Comparison of ENCODE assay signal across 1 cellular context in genomic region chr16:27314161-27314723, GRCh38.
TF ChIP-seq lines count a peak whose summit lies in the region.

No MANE protein-coding gene starts in this region.

TF ChIP-seq in GM12878, 131 proteins besides CTCF, POLR2A, EP300 and RAD21 (continued from another document and continues in another):
- TF ChIP-seq RELB (IDR thresholded peaks at IDR 0.05; ENCODE audit: low read depth), result no peak
- no peak for TF ChIP-seq MYB (IDR thresholded peaks at IDR 0.05; ENCODE audit: borderline replicate concordance, low read depth, low read length)
- no peak for TF ChIP-seq STAT3 (IDR thresholded peaks at IDR 0.05; ENCODE audit: low read depth, low read length)
- peak; percentile 16 to 28; a peak in 1 of 4 replicates for TF ChIP-seq IKZF2 (IDR thresholded peaks at IDR 0.05)
- no peak for TF ChIP-seq SMAD1 (IDR thresholded peaks at IDR 0.05; ENCODE audit: low read depth, partially characterized antibody)
- no peak for TF ChIP-seq SIX5 (IDR thresholded peaks at IDR 0.05; ENCODE audit: low read depth, low read length, severe bottlenecking)
- TF ChIP-seq SREBF1 (IDR thresholded peaks at IDR 0.05; ENCODE audit: low read length), result no peak
- TF ChIP-seq, protein P1, sequence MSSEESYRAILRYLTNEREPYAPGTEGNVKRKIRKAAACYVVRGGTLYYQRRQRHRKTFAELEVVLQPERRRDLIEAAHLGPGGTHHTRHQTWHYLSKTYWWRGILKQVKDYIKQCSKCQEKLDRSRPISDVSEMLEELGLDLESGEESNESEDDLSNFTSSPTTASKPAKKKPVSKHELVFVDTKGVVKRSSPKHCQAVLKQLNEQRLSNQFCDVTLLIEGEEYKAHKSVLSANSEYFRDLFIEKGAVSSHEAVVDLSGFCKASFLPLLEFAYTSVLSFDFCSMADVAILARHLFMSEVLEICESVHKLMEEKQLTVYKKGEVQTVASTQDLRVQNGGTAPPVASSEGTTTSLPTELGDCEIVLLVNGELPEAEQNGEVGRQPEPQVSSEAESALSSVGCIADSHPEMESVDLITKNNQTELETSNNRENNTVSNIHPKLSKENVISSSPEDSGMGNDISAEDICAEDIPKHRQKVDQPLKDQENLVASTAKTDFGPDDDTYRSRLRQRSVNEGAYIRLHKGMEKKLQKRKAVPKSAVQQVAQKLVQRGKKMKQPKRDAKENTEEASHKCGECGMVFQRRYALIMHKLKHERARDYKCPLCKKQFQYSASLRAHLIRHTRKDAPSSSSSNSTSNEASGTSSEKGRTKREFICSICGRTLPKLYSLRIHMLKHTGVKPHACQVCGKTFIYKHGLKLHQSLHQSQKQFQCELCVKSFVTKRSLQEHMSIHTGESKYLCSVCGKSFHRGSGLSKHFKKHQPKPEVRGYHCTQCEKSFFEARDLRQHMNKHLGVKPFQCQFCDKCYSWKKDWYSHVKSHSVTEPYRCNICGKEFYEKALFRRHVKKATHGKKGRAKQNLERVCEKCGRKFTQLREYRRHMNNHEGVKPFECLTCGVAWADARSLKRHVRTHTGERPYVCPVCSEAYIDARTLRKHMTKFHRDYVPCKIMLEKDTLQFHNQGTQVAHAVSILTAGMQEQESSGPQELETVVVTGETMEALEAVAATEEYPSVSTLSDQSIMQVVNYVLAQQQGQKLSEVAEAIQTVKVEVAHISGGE (CRISPR knock-in tag; IDR thresholded peaks at IDR 0.05), result no peak
- no peak for TF ChIP-seq ETV6 (conservative IDR thresholded peaks at IDR 0.05 in 1 of 2, IDR thresholded peaks at IDR 0.05 in 1 of 2; ENCODE audit: borderline replicate concordance in 1 of 2, low read depth in 1 of 2)
- peak in 1 of 2 experiments; percentile 40; a peak in 1 of 3 replicates for TF ChIP-seq EGR1 (IDR thresholded peaks at IDR 0.05; ENCODE audit: borderline replicate concordance in 1 of 2, low read depth in 2 of 2, low read length in 2 of 2)
- TF ChIP-seq, protein P2, sequence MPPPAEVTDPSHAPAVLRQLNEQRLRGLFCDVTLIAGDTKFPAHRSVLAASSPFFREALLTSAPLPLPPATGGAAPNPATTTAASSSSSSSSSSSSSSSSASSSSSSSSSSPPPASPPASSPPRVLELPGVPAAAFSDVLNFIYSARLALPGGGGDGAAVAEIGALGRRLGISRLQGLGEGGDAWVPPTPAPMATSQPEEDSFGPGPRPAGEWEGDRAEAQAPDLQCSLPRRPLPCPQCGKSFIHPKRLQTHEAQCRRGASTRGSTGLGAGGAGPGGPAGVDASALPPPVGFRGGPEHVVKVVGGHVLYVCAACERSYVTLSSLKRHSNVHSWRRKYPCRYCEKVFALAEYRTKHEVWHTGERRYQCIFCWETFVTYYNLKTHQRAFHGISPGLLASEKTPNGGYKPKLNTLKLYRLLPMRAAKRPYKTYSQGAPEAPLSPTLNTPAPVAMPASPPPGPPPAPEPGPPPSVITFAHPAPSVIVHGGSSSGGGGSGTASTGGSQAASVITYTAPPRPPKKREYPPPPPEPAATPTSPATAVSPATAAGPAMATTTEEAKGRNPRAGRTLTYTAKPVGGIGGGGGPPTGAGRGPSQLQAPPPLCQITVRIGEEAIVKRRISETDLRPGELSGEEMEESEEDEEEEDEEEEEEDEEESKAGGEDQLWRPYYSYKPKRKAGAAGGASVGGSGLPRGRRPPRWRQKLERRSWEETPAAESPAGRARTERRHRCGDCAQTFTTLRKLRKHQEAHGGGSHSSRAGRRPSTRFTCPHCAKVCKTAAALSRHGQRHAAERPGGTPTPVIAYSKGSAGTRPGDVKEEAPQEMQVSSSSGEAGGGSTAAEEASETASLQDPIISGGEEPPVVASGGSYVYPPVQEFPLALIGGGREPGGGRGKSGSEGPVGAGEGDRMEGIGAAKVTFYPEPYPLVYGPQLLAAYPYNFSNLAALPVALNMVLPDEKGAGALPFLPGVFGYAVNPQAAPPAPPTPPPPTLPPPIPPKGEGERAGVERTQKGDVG (CRISPR knock-in tag; IDR thresholded peaks at IDR 0.05), result no peak
- TF ChIP-seq, protein P3, sequence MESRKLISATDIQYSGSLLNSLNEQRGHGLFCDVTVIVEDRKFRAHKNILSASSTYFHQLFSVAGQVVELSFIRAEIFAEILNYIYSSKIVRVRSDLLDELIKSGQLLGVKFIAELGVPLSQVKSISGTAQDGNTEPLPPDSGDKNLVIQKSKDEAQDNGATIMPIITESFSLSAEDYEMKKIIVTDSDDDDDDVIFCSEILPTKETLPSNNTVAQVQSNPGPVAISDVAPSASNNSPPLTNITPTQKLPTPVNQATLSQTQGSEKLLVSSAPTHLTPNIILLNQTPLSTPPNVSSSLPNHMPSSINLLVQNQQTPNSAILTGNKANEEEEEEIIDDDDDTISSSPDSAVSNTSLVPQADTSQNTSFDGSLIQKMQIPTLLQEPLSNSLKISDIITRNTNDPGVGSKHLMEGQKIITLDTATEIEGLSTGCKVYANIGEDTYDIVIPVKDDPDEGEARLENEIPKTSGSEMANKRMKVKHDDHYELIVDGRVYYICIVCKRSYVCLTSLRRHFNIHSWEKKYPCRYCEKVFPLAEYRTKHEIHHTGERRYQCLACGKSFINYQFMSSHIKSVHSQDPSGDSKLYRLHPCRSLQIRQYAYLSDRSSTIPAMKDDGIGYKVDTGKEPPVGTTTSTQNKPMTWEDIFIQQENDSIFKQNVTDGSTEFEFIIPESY (IDR thresholded peaks at IDR 0.05), result no peak
- TF ChIP-seq ZBED1 (IDR thresholded peaks at IDR 0.05; ENCODE audit: borderline replicate concordance), result peak; percentile 78
- no peak for TF ChIP-seq ZNF622 (IDR thresholded peaks at IDR 0.05)
- TF ChIP-seq PKNOX1 (IDR thresholded peaks at IDR 0.05), result no peak
- no peak for TF ChIP-seq POLR2AphosphoS2 (IDR thresholded peaks at IDR 0.05; ENCODE audit: low read depth, low read length)
- TF ChIP-seq ZNF24 (IDR thresholded peaks at IDR 0.05), result no peak
- no peak for TF ChIP-seq MXI1 (IDR thresholded peaks at IDR 0.05; ENCODE audit: low read depth, low read length)
- TF ChIP-seq RELA (IDR thresholded peaks at IDR 0.05; ENCODE audit: borderline replicate concordance, partially characterized antibody), result no peak
- no peak for TF ChIP-seq PAX8 (IDR thresholded peaks at IDR 0.05)
- TF ChIP-seq E2F4 (IDR thresholded peaks at IDR 0.05; ENCODE audit: low read depth, low read length), result no peak
- TF ChIP-seq CHD4 (IDR thresholded peaks at IDR 0.05), result no peak
- TF ChIP-seq ZNF384 (IDR thresholded peaks at IDR 0.05; ENCODE audit: borderline replicate concordance, low read depth, low read length), result no peak
- TF ChIP-seq BACH1 (IDR thresholded peaks at IDR 0.05; ENCODE audit: borderline replicate concordance), result peak; percentile 20; the same call in 1 of the 2 replicates
- TF ChIP-seq CREB1 (IDR thresholded peaks at IDR 0.05; ENCODE audit: low read depth), result peak; percentile 78
- TF ChIP-seq TCF3 (IDR thresholded peaks at IDR 0.05; ENCODE audit: borderline replicate concordance, insufficient read depth, low read depth, low read length), result no peak
- no peak for TF ChIP-seq JUND (IDR thresholded peaks at IDR 0.05; ENCODE audit: low read depth, low read length)
- TF ChIP-seq NRF1 (conservative IDR thresholded peaks at IDR 0.05; ENCODE audit: low read depth, low read length), result no peak
- no peak for TF ChIP-seq POU2F2 (IDR thresholded peaks at IDR 0.05; ENCODE audit: borderline replicate concordance, low read depth, low read length)
- TF ChIP-seq FOXM1 (IDR thresholded peaks at IDR 0.05; ENCODE audit: low read depth, low read length), result no peak
- TF ChIP-seq NBN (IDR thresholded peaks at IDR 0.05), result 0 out of 2 replicates have a peak, but pooled peaks have one; percentile 30
- TF ChIP-seq REST (IDR thresholded peaks at IDR 0.05; ENCODE audit: low read depth, low read length), result no peak
- TF ChIP-seq HDAC2 (IDR thresholded peaks at IDR 0.05), result no peak
- TF ChIP-seq PAX5 (IDR thresholded peaks at IDR 0.05; ENCODE audit: borderline replicate concordance, low read depth, low read length), result 0 out of 2 replicates have a peak, but pooled peaks have one; percentile 27
- TF ChIP-seq, protein P4, sequence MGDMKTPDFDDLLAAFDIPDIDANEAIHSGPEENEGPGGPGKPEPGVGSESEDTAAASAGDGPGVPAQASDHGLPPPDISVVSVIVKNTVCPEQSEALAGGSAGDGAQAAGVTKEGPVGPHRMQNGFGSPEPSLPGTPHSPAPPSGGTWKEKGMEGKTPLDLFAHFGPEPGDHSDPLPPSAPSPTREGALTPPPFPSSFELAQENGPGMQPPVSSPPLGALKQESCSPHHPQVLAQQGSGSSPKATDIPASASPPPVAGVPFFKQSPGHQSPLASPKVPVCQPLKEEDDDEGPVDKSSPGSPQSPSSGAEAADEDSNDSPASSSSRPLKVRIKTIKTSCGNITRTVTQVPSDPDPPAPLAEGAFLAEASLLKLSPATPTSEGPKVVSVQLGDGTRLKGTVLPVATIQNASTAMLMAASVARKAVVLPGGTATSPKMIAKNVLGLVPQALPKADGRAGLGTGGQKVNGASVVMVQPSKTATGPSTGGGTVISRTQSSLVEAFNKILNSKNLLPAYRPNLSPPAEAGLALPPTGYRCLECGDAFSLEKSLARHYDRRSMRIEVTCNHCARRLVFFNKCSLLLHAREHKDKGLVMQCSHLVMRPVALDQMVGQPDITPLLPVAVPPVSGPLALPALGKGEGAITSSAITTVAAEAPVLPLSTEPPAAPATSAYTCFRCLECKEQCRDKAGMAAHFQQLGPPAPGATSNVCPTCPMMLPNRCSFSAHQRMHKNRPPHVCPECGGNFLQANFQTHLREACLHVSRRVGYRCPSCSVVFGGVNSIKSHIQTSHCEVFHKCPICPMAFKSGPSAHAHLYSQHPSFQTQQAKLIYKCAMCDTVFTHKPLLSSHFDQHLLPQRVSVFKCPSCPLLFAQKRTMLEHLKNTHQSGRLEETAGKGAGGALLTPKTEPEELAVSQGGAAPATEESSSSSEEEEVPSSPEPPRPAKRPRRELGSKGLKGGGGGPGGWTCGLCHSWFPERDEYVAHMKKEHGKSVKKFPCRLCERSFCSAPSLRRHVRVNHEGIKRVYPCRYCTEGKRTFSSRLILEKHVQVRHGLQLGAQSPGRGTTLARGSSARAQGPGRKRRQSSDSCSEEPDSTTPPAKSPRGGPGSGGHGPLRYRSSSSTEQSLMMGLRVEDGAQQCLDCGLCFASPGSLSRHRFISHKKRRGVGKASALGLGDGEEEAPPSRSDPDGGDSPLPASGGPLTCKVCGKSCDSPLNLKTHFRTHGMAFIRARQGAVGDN (IDR thresholded peaks at IDR 0.05), result no peak
- TF ChIP-seq, protein P5, sequence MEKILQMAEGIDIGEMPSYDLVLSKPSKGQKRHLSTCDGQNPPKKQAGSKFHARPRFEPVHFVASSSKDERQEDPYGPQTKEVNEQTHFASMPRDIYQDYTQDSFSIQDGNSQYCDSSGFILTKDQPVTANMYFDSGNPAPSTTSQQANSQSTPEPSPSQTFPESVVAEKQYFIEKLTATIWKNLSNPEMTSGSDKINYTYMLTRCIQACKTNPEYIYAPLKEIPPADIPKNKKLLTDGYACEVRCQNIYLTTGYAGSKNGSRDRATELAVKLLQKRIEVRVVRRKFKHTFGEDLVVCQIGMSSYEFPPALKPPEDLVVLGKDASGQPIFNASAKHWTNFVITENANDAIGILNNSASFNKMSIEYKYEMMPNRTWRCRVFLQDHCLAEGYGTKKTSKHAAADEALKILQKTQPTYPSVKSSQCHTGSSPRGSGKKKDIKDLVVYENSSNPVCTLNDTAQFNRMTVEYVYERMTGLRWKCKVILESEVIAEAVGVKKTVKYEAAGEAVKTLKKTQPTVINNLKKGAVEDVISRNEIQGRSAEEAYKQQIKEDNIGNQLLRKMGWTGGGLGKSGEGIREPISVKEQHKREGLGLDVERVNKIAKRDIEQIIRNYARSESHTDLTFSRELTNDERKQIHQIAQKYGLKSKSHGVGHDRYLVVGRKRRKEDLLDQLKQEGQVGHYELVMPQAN (conservative IDR thresholded peaks at IDR 0.05), result no peak
- TF ChIP-seq SREBF2 (IDR thresholded peaks at IDR 0.05; ENCODE audit: low read length), result no peak
